In genomic region chr20:10758446-10758845, GRCh38 we compare ENCODE assay signal across 28 cellular contexts.
DNase-seq lines count a peak whose midpoint lies in the region; ATAC-seq, FAIRE-seq and TF ChIP-seq lines count a peak whose summit lies in the region.
"Had no signal": no experiment of that assay in that cellular context is flagged by ENCODE, and none has a peak within 500 bp of the region (broad histone marks: within the 10 kb centered on the region; RNA-seq: fewer than 3 reads in every experiment).

No MANE protein-coding gene starts in this region.

- H3K9me3 ChIP-seq in PC-9 (ENCODE audit: insufficient read depth, low read depth) = peaks cover 8% of the 10 kb centered on the region; the same call in 1 of the 2 replicates
- peaks cover 2% of the 10 kb centered on the region for H3K9me3 ChIP-seq in endothelial cell of umbilical vein (replicated peaks; ENCODE audit: control insufficient read depth, insufficient read depth, low read length)
- H3K9me3 ChIP-seq: MG63, testis had no signal

- H3K36me3 ChIP-seq in PC-9 (ENCODE audit: low read depth) = no peaks in the 10 kb centered on the region
- no peaks in the 10 kb centered on the region for H3K36me3 ChIP-seq in endothelial cell of umbilical vein (ENCODE audit: control insufficient read depth in 2 of 2, extremely low read depth in 1 of 2, insufficient read depth in 2 of 2, low read length in 2 of 2)
- H3K36me3 ChIP-seq: MG63, neural progenitor cell had no signal

- ATAC-seq in GM18511 (IDR thresholded peaks at IDR 0.05; ENCODE audit: unreplicated experiment) = no peak
- no peak for ATAC-seq in HG03439 (IDR thresholded peaks at IDR 0.05; ENCODE audit: unreplicated experiment)
- ATAC-seq: stimulated activated naive CD8-positive, alpha-beta T cell treated with anti-CD3 and anti-CD28 coated beads, Interleukin-15, Interleukin-2, amounts not matched to agents 100 U/mL and 50 U/mL, for 24 hours had no signal

- BruUV-seq in PC-9 (replicated peaks; lab: Mats Ljungman, UMichigan) (no TSS peak), endothelial cell of umbilical vein (replicated peaks; lab: Mats Ljungman, UMichigan) (no TSS peak)

- H3K9me1 ChIP-seq in endothelial cell of umbilical vein (replicated peaks; ENCODE audit: control insufficient read depth, extremely low read depth, insufficient read depth, low read length) = no peaks in the 10 kb centered on the region

- peaks cover 24% of the 10 kb centered on the region for H3K4me1 Mint-ChIP-seq in nephron progenitor cell
- H3K4me1 Mint-ChIP-seq: activated CD4-positive, alpha-beta T cell treated with anti-CD3 and anti-CD28 coated beads, Interleukin-2, amount 10 ng/mL, durations not matched to agents 24 days and 14 days; central memory CD8-positive, alpha-beta T cell had no signal

- H3K4me3 ChIP-seq in PC-9 (no peak overlapping the region), endothelial cell of umbilical vein (replicated peaks in 1 of 3; ENCODE audit: insufficient read depth in 1 of 3, low read depth in 1 of 3, low read length in 3 of 3) (no peak overlapping the region)
- H3K4me3 ChIP-seq: MG63, neural progenitor cell, testis had no signal

- no peak overlapping the region for H3K9ac ChIP-seq in endothelial cell of umbilical vein (replicated peaks; ENCODE audit: extremely low read depth, insufficient read depth, low read length)
- H3K9ac ChIP-seq: neural progenitor cell had no signal

- peak; percentile 6 for DNase-seq in H54 (ENCODE audit: insufficient read length, low spot score)
- peak in 1 of 2 experiments; percentile 62 for DNase-seq in PC-9
- DNase-seq in endothelial cell of umbilical vein (ENCODE audit: low read depth, low spot score) = peak; percentile 64
- DNase-seq in nephron progenitor cell = no peak
- no peak for DNase-seq in OCI-M2 (lab: John Stamatoyannopoulos, UW; ENCODE audit: unreplicated experiment)
- no peak for DNase-seq in stimulated activated CD4-positive, alpha-beta T cell treated with anti-CD3 and anti-CD28 coated beads, Interleukin-2, amount 100 ng/mL, for 24 hours
- DNase-seq: activated CD4-positive, alpha-beta T cell treated with anti-CD3 and anti-CD28 coated beads, Interleukin-2, amount 10 ng/mL, durations not matched to agents 24 days and 14 days; activated gamma-delta T cell treated with Interleukin-2 at 50 U/mL for 16 hours; activated T-cell treated with anti-CD3 and anti-CD28 coated beads, Interleukin-2, amount 50 U/mL, for 24 hours; C1 segment of cervical spinal cord; head of caudate nucleus; MG63; NCI-H1417; NCI-H2081 treated with DMSO at 0.1 percent for 48 hours; NCI-H82; posterior cingulate gyrus; SHP77; stimulated activated naive CD8-positive, alpha-beta T cell treated with anti-CD3 and anti-CD28 coated beads, Interleukin-15, Interleukin-2, amounts not matched to agents 100 U/mL and 50 U/mL, for 24 hours; T-helper 9 cell; testis had no signal

- peaks cover 9% of the 10 kb centered on the region for H3K36me3 Mint-ChIP-seq in nephron progenitor cell (ENCODE audit: low read depth)
- H3K36me3 Mint-ChIP-seq: neural progenitor cell had no signal

- no peaks in the 10 kb centered on the region for H4K20me1 ChIP-seq in PC-9 (ENCODE audit: insufficient read depth)
- H4K20me1 ChIP-seq in endothelial cell of umbilical vein (replicated peaks; ENCODE audit: control insufficient read depth, extremely low read depth, insufficient read depth, low read length) = no peaks in the 10 kb centered on the region

- peaks cover 8% of the 10 kb centered on the region for H3K9me3 Mint-ChIP-seq in nephron progenitor cell
- H3K9me3 Mint-ChIP-seq: activated CD4-positive, alpha-beta T cell treated with anti-CD3 and anti-CD28 coated beads, Interleukin-2, amount 10 ng/mL, durations not matched to agents 24 days and 14 days; activated T-cell treated with anti-CD3 and anti-CD28 coated beads, Interleukin-2, amount 50 U/mL, for 24 hours; neural progenitor cell had no signal

- no peaks in the 10 kb centered on the region for H3K79me2 ChIP-seq in PC-9 (ENCODE audit: low read depth)
- H3K79me2 ChIP-seq in endothelial cell of umbilical vein (ENCODE audit: control insufficient read depth, insufficient read depth, low read length) = no peaks in the 10 kb centered on the region

- CTCF ChIA-PET in PC-9 (lab: Charles Lee) = no interaction called here
- CTCF ChIA-PET in endothelial cell of umbilical vein (lab: Charles Lee) = no interaction called here

- no peaks in the 10 kb centered on the region for H3K27me3 ChIP-seq in PC-9 (ENCODE audit: insufficient read depth, low read depth)
- no peaks in the 10 kb centered on the region for H3K27me3 ChIP-seq in endothelial cell of umbilical vein (ENCODE audit: control insufficient read depth in 2 of 2, insufficient read depth in 2 of 2, low read length in 2 of 2)
- H3K27me3 ChIP-seq: MG63, neural progenitor cell, testis had no signal

- FAIRE-seq in H54 (lab: Jason Lieb, UNC) (no peak), endothelial cell of umbilical vein (lab: Jason Lieb, UNC) (peak; percentile 83)
- FAIRE-seq: endometrium, GM12891, H1, urothelium cell line had no signal

- no peak overlapping the region for H2AFZ ChIP-seq in PC-9
- no peak overlapping the region for H2AFZ ChIP-seq in endothelial cell of umbilical vein (ENCODE audit: low read depth, low read length)
- H2AFZ ChIP-seq: neural progenitor cell had no signal

- H3K4me2 ChIP-seq in PC-9 (0 out of 2 replicates have a peak overlapping the region, but pooled peaks have one; percentile 24), endothelial cell of umbilical vein (ENCODE audit: insufficient read depth, low read length) (peak overlapping the region; percentile 31)
- H3K4me2 ChIP-seq: neural progenitor cell had no signal

- H3K27ac Mint-ChIP-seq in nephron progenitor cell = peak overlapping the region; percentile 8
- H3K27ac Mint-ChIP-seq: activated CD4-positive, alpha-beta T cell treated with anti-CD3 and anti-CD28 coated beads, Interleukin-2, amount 10 ng/mL, durations not matched to agents 24 days and 14 days; activated T-cell treated with anti-CD3 and anti-CD28 coated beads, Interleukin-2, amount 50 U/mL, for 24 hours; neural progenitor cell had no signal

- peak overlapping the region; percentile 67 for H3K27ac ChIP-seq in PC-9
- H3K27ac ChIP-seq in endothelial cell of umbilical vein (ENCODE audit: insufficient read depth, low read depth, low read length) = peak overlapping the region; percentile 55
- H3K27ac ChIP-seq: neural progenitor cell, testis had no signal

- peaks cover 9% of the 10 kb centered on the region; the same call in 1 of the 2 replicates for H3F3A ChIP-seq in PC-9 (ENCODE audit: insufficient read depth, low read depth)

- dilution Hi-C loops in endothelial cell of umbilical vein (cut with MboI; ENCODE audit: extremely low pct_ligation_motif_present, low sequenced_read_pairs) = no loop called here

- H3K4me1 ChIP-seq in PC-9 (replicated peaks; ENCODE audit: insufficient read depth) (peaks cover 9% of the 10 kb centered on the region), endothelial cell of umbilical vein (ENCODE audit: control insufficient read depth, extremely low read depth, insufficient read depth, low read length) (peaks cover 45% of the 10 kb centered on the region)
- H3K4me1 ChIP-seq: testis had no signal

- TF ChIP-seq CTCF in PC-9 (conservative IDR thresholded peaks at IDR 0.05) (no peak), endothelial cell of umbilical vein (IDR thresholded peaks at IDR 0.05; ENCODE audit: extremely low read depth in 1 of 2, insufficient read depth in 1 of 2, low read depth in 1 of 2, low read length in 2 of 2) (no peak), nephron progenitor cell (IDR thresholded peaks at IDR 0.05) (no peak)

- H3K27me3 Mint-ChIP-seq in nephron progenitor cell (ENCODE audit: low read depth, poor library complexity) = peaks cover 9% of the 10 kb centered on the region
- H3K27me3 Mint-ChIP-seq: activated CD4-positive, alpha-beta T cell treated with anti-CD3 and anti-CD28 coated beads, Interleukin-2, amount 10 ng/mL, durations not matched to agents 24 days and 14 days; activated T-cell treated with anti-CD3 and anti-CD28 coated beads, Interleukin-2, amount 50 U/mL, for 24 hours had no signal

- intact Hi-C loops in PC-9 (cut with micrococcal nuclease; ENCODE audit: unreplicated experiment) (no loop called here), endothelial cell of umbilical vein (cut with micrococcal nuclease) (loop anchor here (1.0 kb wide), 1 partner anchor 84 kb away; no protein-coding TSS in a partner anchor)

- no peak for TF ChIP-seq POLR2A in H54 (IDR thresholded peaks at IDR 0.05; ENCODE audit: low read depth, low read length)
- TF ChIP-seq POLR2A in endothelial cell of umbilical vein (IDR thresholded peaks at IDR 0.05; ENCODE audit: low read depth, low read length) = peak; percentile 48

- no peaks in the 10 kb centered on the region for H3K9me2 ChIP-seq in PC-9 (ENCODE audit: insufficient read depth)

- POLR2A ChIA-PET in PC-9 (lab: Charles Lee; ENCODE audit: unreplicated experiment) = no interaction called here
- POLR2A ChIA-PET in endothelial cell of umbilical vein (lab: Charles Lee) = no interaction called here

- H3K4me3 Mint-ChIP-seq in nephron progenitor cell = no peak overlapping the region
- H3K4me3 Mint-ChIP-seq: activated CD4-positive, alpha-beta T cell treated with anti-CD3 and anti-CD28 coated beads, Interleukin-2, amount 10 ng/mL, durations not matched to agents 24 days and 14 days; activated T-cell treated with anti-CD3 and anti-CD28 coated beads, Interleukin-2, amount 50 U/mL, for 24 hours; central memory CD8-positive, alpha-beta T cell; neural progenitor cell had no signal

TF ChIP-seq in endothelial cell of umbilical vein, 7 proteins besides CTCF, POLR2A, EP300 and RAD21:
- TF ChIP-seq GATA2 (IDR thresholded peaks at IDR 0.05; ENCODE audit: insufficient read depth, insufficient read length, low read depth, low read length) = peak; percentile 87
- peak; percentile 97 for TF ChIP-seq POLR2AphosphoS5 (IDR thresholded peaks at IDR 0.05; ENCODE audit: insufficient read depth, low read depth, low read length)
- TF ChIP-seq MYC (IDR thresholded peaks at IDR 0.05; ENCODE audit: low read depth, low read length) = peak; percentile 91
- TF ChIP-seq MAX (IDR thresholded peaks at IDR 0.05; ENCODE audit: insufficient read depth, insufficient read length) = no peak
- peak; percentile 70 for TF ChIP-seq JUN (IDR thresholded peaks at IDR 0.05; ENCODE audit: borderline replicate concordance, insufficient read depth, insufficient read length, low read depth)
- TF ChIP-seq FOS (IDR thresholded peaks at IDR 0.05; ENCODE audit: borderline replicate concordance, insufficient read depth, low read length) = peak; percentile 98
- TF ChIP-seq EZH2 (IDR thresholded peaks at IDR 0.05; ENCODE audit: borderline replicate concordance, low read depth, low read length, severe bottlenecking) = no peak
TF ChIP-seq in endothelial cell of umbilical vein: peak in this region for 5.

Comparison
In these comparisons a context has a peak if more than half of its experiments do, and no peak if none do; other contexts are left out.
1. DNase-seq: peak in H54 (single experiment) and endothelial cell of umbilical vein (single experiment); none in nephron progenitor cell (single experiment), OCI-M2 (single experiment) and stimulated activated CD4-positive, alpha-beta T cell treated with anti-CD3 and anti-CD28 coated beads, Interleukin-2, amount 100 ng/mL, for 24 hours (0 of 2).